In the genomic region with DNA sequence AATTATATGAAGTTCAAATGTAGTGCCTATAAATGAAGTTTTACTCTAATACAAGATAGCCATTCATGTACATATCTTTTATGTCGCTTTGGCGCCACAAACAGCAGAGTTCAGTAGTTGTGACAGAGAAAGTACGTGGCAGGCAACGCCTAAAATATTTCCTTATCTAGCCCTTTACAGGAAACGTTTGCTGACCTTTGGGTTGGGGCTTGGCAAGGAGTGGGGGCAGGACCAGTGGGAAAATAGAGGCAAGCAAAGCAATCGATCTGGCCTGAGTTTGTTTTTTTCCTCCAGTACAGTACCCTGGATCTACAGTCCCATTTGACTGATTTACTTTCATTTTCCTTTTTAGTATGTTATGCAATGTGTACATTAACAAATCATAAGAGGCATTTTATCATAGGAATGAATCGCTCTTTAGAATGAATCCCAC, we compare ENCODE assay signal across 9 cellular contexts. TPM values are rescaled to one million over a fixed set of nuclear protein-coding genes. Genes with fewer than 3 reads are reported as not detected.
DNase-seq lines count a peak whose midpoint lies in the region; ATAC-seq, FAIRE-seq and TF ChIP-seq lines count a peak whose summit lies in the region.
"Had no signal": no experiment of that assay in that cellular context is flagged by ENCODE, and none has a peak within 500 bp of the region (broad histone marks: within the 10 kb centered on the region; RNA-seq: fewer than 3 reads in every experiment).

No MANE protein-coding gene starts in this region.

- TF ChIP-seq CTCF in GM10266 (IDR thresholded peaks at IDR 0.05; ENCODE audit: control insufficient read depth, insufficient read depth, low read depth, missing control alignments): no peak

- H3K9me3 Mint-ChIP-seq in IgD-negative memory B cell: no peaks in the 10 kb centered on the region
- H3K9me3 Mint-ChIP-seq in activated T-helper 1 cell treated with anti-CD3 and anti-CD28 coated beads, Interleukin-12 subunit alpha, Interleukin-12 subunit beta, Interleukin-2, Interleukin-4 antibody, amounts not matched to agents 30 ng/mL and 10 ng/mL and 1 ng/mL, durations not matched to agents 14 hours and 24 hours and 36 hours: no peaks in the 10 kb centered on the region
- no peaks in the 10 kb centered on the region for H3K9me3 Mint-ChIP-seq in immature natural killer cell

- no peaks in the 10 kb centered on the region for H3K4me1 ChIP-seq in urinary bladder (ENCODE audit: insufficient read depth)

- H3K27ac Mint-ChIP-seq in IgD-negative memory B cell (peak overlapping the region in 2 of 3 donors; percentile 1 to 59), immature natural killer cell (peak overlapping the region; percentile 78 to 92 (median 86))
- H3K27ac Mint-ChIP-seq in activated T-helper 1 cell treated with anti-CD3 and anti-CD28 coated beads, Interleukin-12 subunit alpha, Interleukin-12 subunit beta, Interleukin-2, Interleukin-4 antibody, amounts not matched to agents 30 ng/mL and 10 ng/mL and 1 ng/mL, durations not matched to agents 14 hours and 24 hours and 36 hours: peak overlapping the region; percentile 77

- H3K36me3 ChIP-seq in urinary bladder (ENCODE audit: insufficient read depth): no peaks in the 10 kb centered on the region

- H3K4me3 ChIP-seq in urinary bladder (ENCODE audit: low read depth, low read length): peak overlapping the region; percentile 42

- peak; percentile 96 for ATAC-seq in GM21723 (IDR thresholded peaks at IDR 0.05; ENCODE audit: unreplicated experiment)

- peak overlapping the region; percentile 60 for H3K27ac ChIP-seq in urinary bladder (ENCODE audit: low read depth)

- DNase-seq in GM12892 (ENCODE audit: insufficient read length): no peak
- DNase-seq in activated T-helper 1 cell treated with anti-CD3 and anti-CD28 coated beads, Interleukin-12 subunit alpha, Interleukin-12 subunit beta, Interleukin-2, Interleukin-4 antibody, amounts not matched to agents 30 ng/mL and 10 ng/mL and 1 ng/mL, durations not matched to agents 14 hours and 24 hours and 36 hours (ENCODE audit: low spot score): peak; percentile 7
- DNase-seq in immature natural killer cell: peak; percentile 17 to 36 (median 31)
- DNase-seq in frontal cortex (ENCODE audit: low spot score in 2 of 2): no peak
- no peak for DNase-seq in GM10266 (ENCODE audit: extremely low spot score)

- 22% methylated on average over 7 of the region's 7 CpGs for WGBS in urinary bladder

- intact Hi-C loops in activated T-helper 1 cell treated with anti-CD3 and anti-CD28 coated beads, Interleukin-12 subunit alpha, Interleukin-12 subunit beta, Interleukin-2, Interleukin-4 antibody, amounts not matched to agents 30 ng/mL and 10 ng/mL and 1 ng/mL, durations not matched to agents 14 hours and 24 hours and 36 hours (cut with micrococcal nuclease): loop anchor here (5.0 kb wide), 1 partner anchor 229 kb away; no protein-coding TSS in a partner anchor

- H3K27me3 Mint-ChIP-seq in IgD-negative memory B cell (peaks cover 3% of the 10 kb centered on the region), immature natural killer cell (ENCODE audit: low read depth in 3 of 3) (peaks cover 0 to 5% (median 2%) of the 10 kb centered on the region in 3 donors)
- peaks cover 2% of the 10 kb centered on the region for H3K27me3 Mint-ChIP-seq in activated T-helper 1 cell treated with anti-CD3 and anti-CD28 coated beads, Interleukin-12 subunit alpha, Interleukin-12 subunit beta, Interleukin-2, Interleukin-4 antibody, amounts not matched to agents 30 ng/mL and 10 ng/mL and 1 ng/mL, durations not matched to agents 14 hours and 24 hours and 36 hours (ENCODE audit: insufficient read depth)

- H3K36me3 Mint-ChIP-seq in IgD-negative memory B cell: no peaks in the 10 kb centered on the region
- no peaks in the 10 kb centered on the region for H3K36me3 Mint-ChIP-seq in activated T-helper 1 cell treated with anti-CD3 and anti-CD28 coated beads, Interleukin-12 subunit alpha, Interleukin-12 subunit beta, Interleukin-2, Interleukin-4 antibody, amounts not matched to agents 30 ng/mL and 10 ng/mL and 1 ng/mL, durations not matched to agents 14 hours and 24 hours and 36 hours (ENCODE audit: low read depth)
- H3K36me3 Mint-ChIP-seq in immature natural killer cell: no peaks in the 10 kb centered on the region

- FAIRE-seq in GM12892 (lab: Jason Lieb, UNC) (peak; percentile 67), frontal cortex (lab: Jason Lieb, UNC) (no peak)

- H3K4me1 Mint-ChIP-seq in IgD-negative memory B cell (peaks cover 7 to 10% (median 8%) of the 10 kb centered on the region in 3 donors), immature natural killer cell (peaks cover 12 to 17% of the 10 kb centered on the region in 2 donors)
- H3K4me1 Mint-ChIP-seq in activated T-helper 1 cell treated with anti-CD3 and anti-CD28 coated beads, Interleukin-12 subunit alpha, Interleukin-12 subunit beta, Interleukin-2, Interleukin-4 antibody, amounts not matched to agents 30 ng/mL and 10 ng/mL and 1 ng/mL, durations not matched to agents 14 hours and 24 hours and 36 hours (ENCODE audit: low read depth): peaks cover 18% of the 10 kb centered on the region

- peak overlapping the region; percentile 31 to 92 (median 84) for H3K4me3 Mint-ChIP-seq in IgD-negative memory B cell
- peak overlapping the region; percentile 84 for H3K4me3 Mint-ChIP-seq in activated T-helper 1 cell treated with anti-CD3 and anti-CD28 coated beads, Interleukin-12 subunit alpha, Interleukin-12 subunit beta, Interleukin-2, Interleukin-4 antibody, amounts not matched to agents 30 ng/mL and 10 ng/mL and 1 ng/mL, durations not matched to agents 14 hours and 24 hours and 36 hours
- peak overlapping the region; percentile 82 to 89 (median 87) for H3K4me3 Mint-ChIP-seq in immature natural killer cell

- no peak for TF ChIP-seq POLR2A in GM12892 (IDR thresholded peaks at IDR 0.05; ENCODE audit: low read depth, low read length)

RNA-seq across cellular contexts. Expression of gene CCDC68, which starts 13.1 kb away (rescaled TPM):
- polyA plus RNA-seq in GM12892 (2012; ENCODE audit: missing spikeins): not detected
- polyA plus RNA-seq in IgD-negative memory B cell (not detected), immature natural killer cell (not detected), urinary bladder (5.5 TPM)
- total RNA-seq in activated T-helper 1 cell treated with anti-CD3 and anti-CD28 coated beads, Interleukin-12 subunit alpha, Interleukin-12 subunit beta, Interleukin-2, Interleukin-4 antibody, amounts not matched to agents 30 ng/mL and 10 ng/mL and 1 ng/mL, durations not matched to agents 14 hours and 24 hours and 36 hours: not detected in 2 replicates
- total RNA-seq in urinary bladder (41.3 TPM), frontal cortex (1.2 TPM)
- total RNA-seq: T-helper 2 cell treated with Interferon-gamma antibody and Interleukin-4, amounts not matched to agents 100 ng/mL and 5 ng/mL, for 36 hours had no signal

Comparison
In these comparisons a context has a peak if more than half of its experiments do, and no peak if none do; other contexts are left out.
1. DNase-seq: peak in activated T-helper 1 cell treated with anti-CD3 and anti-CD28 coated beads, Interleukin-12 subunit alpha, Interleukin-12 subunit beta, Interleukin-2, Interleukin-4 antibody, amounts not matched to agents 30 ng/mL and 10 ng/mL and 1 ng/mL, durations not matched to agents 14 hours and 24 hours and 36 hours (single experiment) and immature natural killer cell (3 of 3); none in GM12892 (single experiment), frontal cortex (0 of 2) and GM10266 (single experiment).
2. H3K27ac Mint-ChIP-seq: peak in every context shown above with its lines; median percentile 86 in immature natural killer cell; 77 in activated T-helper 1 cell treated with anti-CD3 and anti-CD28 coated beads, Interleukin-12 subunit alpha, Interleukin-12 subunit beta, Interleukin-2, Interleukin-4 antibody, amounts not matched to agents 30 ng/mL and 10 ng/mL and 1 ng/mL, durations not matched to agents 14 hours and 24 hours and 36 hours; 30 in IgD-negative memory B cell.
3. RNA of gene CCDC68, which starts 13.1 kb away (total RNA-seq): 41.3 TPM in urinary bladder (single experiment); 1.2 TPM in frontal cortex (single experiment) and not detected in activated T-helper 1 cell treated with anti-CD3 and anti-CD28 coated beads, Interleukin-12 subunit alpha, Interleukin-12 subunit beta, Interleukin-2, Interleukin-4 antibody, amounts not matched to agents 30 ng/mL and 10 ng/mL and 1 ng/mL, durations not matched to agents 14 hours and 24 hours and 36 hours; every median in the first group is over 10 times any median in the second.
4. Peak in every context shown above with its lines, with median percentiles within 50 percentile points of each other: H3K4me3 Mint-ChIP-seq.